Comparison of ENCODE assay signal across 8 cellular contexts in genomic region chr11:121367434-121367833, GRCh38.
A peak's percentile ranks its signal among the peaks of the same experiment; 100 is the strongest.
DNase-seq lines count a peak whose midpoint lies in the region; ATAC-seq, FAIRE-seq and TF ChIP-seq lines count a peak whose summit lies in the region.

No MANE protein-coding gene starts in this region.

- no peaks in the 10 kb centered on the region for H3K9me3 ChIP-seq in aorta (ENCODE audit: control insufficient read depth, low read length)

- intact Hi-C loops in aorta (cut with DNase I), result no loop called here

- peaks cover 2% of the 10 kb centered on the region for H3K36me3 Mint-ChIP-seq in activated CD8-positive, alpha-beta T cell treated with anti-CD3 and anti-CD28 coated beads, Interleukin-2, amount 10 ng/mL, durations not matched to agents 7 days and 5 days (ENCODE audit: low read depth)

- no peaks in the 10 kb centered on the region for H3K36me3 ChIP-seq in aorta (ENCODE audit: control insufficient read depth in 1 of 2, insufficient read depth in 2 of 2, low read length in 1 of 2)

- peak overlapping the region; percentile 83 for H3K27ac Mint-ChIP-seq in activated CD8-positive, alpha-beta T cell treated with anti-CD3 and anti-CD28 coated beads, Interleukin-2, amount 10 ng/mL, durations not matched to agents 7 days and 5 days

- no peak overlapping the region for H3K27ac ChIP-seq in aorta (ENCODE audit: low read depth in 1 of 2, low read length in 2 of 2)

- H3K4me3 Mint-ChIP-seq in activated CD8-positive, alpha-beta T cell treated with anti-CD3 and anti-CD28 coated beads, Interleukin-2, amount 10 ng/mL, durations not matched to agents 7 days and 5 days, result peak overlapping the region; percentile 61

- DNase-seq in GM12891 (ENCODE audit: insufficient read length, low spot score) (peak; percentile 44), medulla oblongata (ENCODE audit: extremely low spot score) (peak; percentile 70), HK-2 (ENCODE audit: unreplicated experiment) (no peak), aorta (no peak), T1000 (lab: John Stamatoyannopoulos, UW) (no peak)
- DNase-seq in activated CD8-positive, alpha-beta T cell treated with anti-CD3 and anti-CD28 coated beads, Interleukin-2, amount 10 ng/mL, durations not matched to agents 7 days and 5 days, result peak; percentile 36

- no peaks in the 10 kb centered on the region for H3K4me1 ChIP-seq in aorta (ENCODE audit: control insufficient read depth in 1 of 2, insufficient read depth in 2 of 2, low read length in 2 of 2)

- TF ChIP-seq POLR2A in GM12891 (IDR thresholded peaks at IDR 0.05; ENCODE audit: low read depth, low read length), result no peak

- FAIRE-seq in GM12891 (lab: Jason Lieb, UNC), result peak; percentile 96

- POLR2A ChIA-PET in activated CD8-positive, alpha-beta T cell treated with anti-CD3 and anti-CD28 coated beads, Interleukin-2, amount 10 ng/mL, durations not matched to agents 7 days and 5 days (lab: Charles Lee), result interaction anchor here (0.6 to 0.7 kb wide), 2 partner anchors 43 to 83 kb away, joined by 3 to 6 read pairs; no protein-coding TSS in a partner anchor

- H3K4me3 ChIP-seq in aorta (ENCODE audit: low read length in 2 of 2), result no peak overlapping the region

- H3K4me1 Mint-ChIP-seq in activated CD8-positive, alpha-beta T cell treated with anti-CD3 and anti-CD28 coated beads, Interleukin-2, amount 10 ng/mL, durations not matched to agents 7 days and 5 days (ENCODE audit: low read depth), result peaks cover 21% of the 10 kb centered on the region

- H3K27me3 ChIP-seq in aorta (ENCODE audit: control insufficient read depth in 1 of 2, insufficient read depth in 2 of 2, low read length in 1 of 2), result no peaks in the 10 kb centered on the region

- CTCF ChIA-PET in activated CD8-positive, alpha-beta T cell treated with anti-CD3 and anti-CD28 coated beads, Interleukin-2, amount 10 ng/mL, durations not matched to agents 7 days and 5 days (lab: Charles Lee), result interaction anchor here (1.1 to 1.8 kb wide), 8 partner anchors 11 to 224 kb away, joined by 3 to 22 read pairs (median 4); no protein-coding TSS in a partner anchor

- ATAC-seq in GM19395 (IDR thresholded peaks at IDR 0.05; ENCODE audit: unreplicated experiment), result peak; percentile 95
- peak; percentile 91 for ATAC-seq in HG03342 (IDR thresholded peaks at IDR 0.05; ENCODE audit: unreplicated experiment)
- peak; percentile 90 for ATAC-seq in activated CD8-positive, alpha-beta T cell treated with anti-CD3 and anti-CD28 coated beads, Interleukin-2, amount 10 ng/mL, durations not matched to agents 7 days and 5 days
- no peak for ATAC-seq in aorta (ENCODE audit: low FRiP score)

- H3K27me3 Mint-ChIP-seq in activated CD8-positive, alpha-beta T cell treated with anti-CD3 and anti-CD28 coated beads, Interleukin-2, amount 10 ng/mL, durations not matched to agents 7 days and 5 days (ENCODE audit: low read depth), result no peaks in the 10 kb centered on the region

- no peaks in the 10 kb centered on the region for H3K9me3 Mint-ChIP-seq in activated CD8-positive, alpha-beta T cell treated with anti-CD3 and anti-CD28 coated beads, Interleukin-2, amount 10 ng/mL, durations not matched to agents 7 days and 5 days (ENCODE audit: insufficient read depth)

- WGBS in aorta, 2 donors, result 83% methylated on average over 5 of the region's 5 CpGs

TF ChIP-seq in GM12891, 5 proteins besides CTCF, POLR2A, EP300 and RAD21:
- TF ChIP-seq TAF1 (IDR thresholded peaks at IDR 0.05; ENCODE audit: low read depth, low read length) (peak; percentile 7; the same call in 1 of the 2 replicates), POLR2AphosphoS5 (IDR thresholded peaks at IDR 0.05; ENCODE audit: low read depth, low read length) (0 out of 2 replicates have a peak, but pooled peaks have one; percentile 20), PAX5 (IDR thresholded peaks at IDR 0.05; ENCODE audit: insufficient read depth, low read length, severe bottlenecking) (no peak)
TF ChIP-seq in GM12891: peak in this region for 2.

Comparison
In these comparisons a context has a peak if more than half of its experiments do, and no peak if none do; other contexts are left out.
1. DNase-seq: peak in GM12891 (single experiment), activated CD8-positive, alpha-beta T cell treated with anti-CD3 and anti-CD28 coated beads, Interleukin-2, amount 10 ng/mL, durations not matched to agents 7 days and 5 days (single experiment) and medulla oblongata (single experiment); none in HK-2 (single experiment), aorta (0 of 2) and T1000 (single experiment).